Comparison of ENCODE assay signal across 15 cellular contexts in the genomic region with DNA sequence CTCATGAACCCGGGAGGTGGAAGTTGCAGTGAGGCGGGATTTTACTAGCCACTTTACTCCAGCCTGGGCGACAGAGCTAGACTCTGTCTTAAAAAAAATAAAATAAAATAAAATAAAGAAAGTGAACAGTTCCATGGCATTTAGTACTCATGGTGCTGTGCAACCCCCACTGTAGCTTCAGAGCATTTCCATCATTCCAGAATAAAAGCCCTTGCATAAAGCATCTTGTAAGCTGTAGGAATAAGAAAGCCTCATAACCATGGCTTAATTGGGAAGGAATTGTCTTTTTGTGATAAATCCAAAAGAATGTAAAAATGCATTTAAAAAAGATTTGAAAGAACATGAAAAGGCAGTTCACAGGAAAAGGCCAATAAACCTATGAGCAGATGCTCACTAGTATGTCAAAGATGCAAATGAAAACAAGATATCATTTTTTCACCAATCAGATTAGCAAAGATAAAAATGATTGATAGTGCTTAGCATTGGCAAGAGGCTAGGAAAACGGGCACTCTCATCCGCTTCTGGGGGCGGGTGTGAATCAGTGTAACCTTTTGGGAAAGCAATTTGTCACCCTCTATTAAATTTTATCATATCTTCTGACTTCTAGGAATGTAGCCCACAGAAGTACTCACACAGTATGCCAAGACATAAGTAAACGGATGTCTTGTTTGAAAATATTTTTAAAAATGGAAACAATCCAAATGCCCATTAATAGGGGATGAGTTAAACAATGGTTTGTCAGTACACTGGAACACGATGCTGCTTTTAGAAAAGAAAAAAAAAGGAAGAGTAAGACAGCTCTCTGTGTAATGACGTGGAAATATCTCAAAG. TPM values are rescaled to one million over a fixed set of nuclear protein-coding genes. Genes with fewer than 3 reads are reported as not detected.
DNase-seq lines count a peak whose midpoint lies in the region; ATAC-seq and TF ChIP-seq lines count a peak whose summit lies in the region.
"Had no signal": no experiment of that assay in that cellular context is flagged by ENCODE, and none has a peak within 500 bp of the region (broad histone marks: within the 10 kb centered on the region; RNA-seq: fewer than 3 reads in every experiment).

No MANE protein-coding gene starts in this region.

- TF ChIP-seq CTCF in AG10803 (conservative IDR thresholded peaks at IDR 0.05; ENCODE audit: low read length) (no peak), astrocyte of the spinal cord (IDR thresholded peaks at IDR 0.05; ENCODE audit: low read depth, low read length) (no peak)

- no peak overlapping the region for H3K4me3 ChIP-seq in AG10803 (ENCODE audit: low read length)
- H3K4me3 ChIP-seq in astrocyte of the spinal cord (ENCODE audit: low read depth, low read length) = no peak overlapping the region
- H3K4me3 ChIP-seq: mucosa of descending colon, psoas muscle had no signal

- in situ Hi-C loops in astrocyte of the spinal cord (cut with HindIII; ENCODE audit: low sequenced_read_pairs) = no loop called here

- ATAC-seq in HG02571 (IDR thresholded peaks at IDR 0.05; ENCODE audit: unreplicated experiment) = no peak
- ATAC-seq: CD8-positive, alpha-beta T cell; mucosa of descending colon had no signal

- DNase-seq in AG10803 (ENCODE audit: low read depth) = peak; percentile 89
- DNase-seq in HS-27A (ENCODE audit: low read depth) = peak; percentile 36
- DNase-seq in astrocyte of the spinal cord (ENCODE audit: low read depth, low spot score) = peak; percentile 29
- DNase-seq in lung microvascular endothelial cell (ENCODE audit: low read depth in 2 of 2) = peak; percentile 37 to 39
- DNase-seq in NCI-H345 treated with DMSO at 0.1 percent for 48 hours (lab: John Stamatoyannopoulos, UW; ENCODE audit: unreplicated experiment) = no peak
- no peak for DNase-seq in occipital lobe (lab: John Stamatoyannopoulos, UW)
- DNase-seq in activated CD8-positive, alpha-beta memory T cell treated with anti-CD3 and anti-CD28 coated beads for 24 hours = no peak
- DNase-seq: activated CD4-positive, alpha-beta T cell treated with anti-CD3 and anti-CD28 coated beads, Interleukin-2, amount 10 ng/mL, durations not matched to agents 24 days and 14 days; CD8-positive, alpha-beta T cell; mucosa of descending colon; NK-92 treated with Interleukin-12 subunit alpha and Interleukin-12 subunit beta, amount 100 ng/mL, for 24 hours; psoas muscle; stimulated activated CD4-positive, alpha-beta T cell treated with anti-CD3 and anti-CD28 coated beads, Interleukin-4, amount 100 ng/mL, for 24 hours; stimulated activated naive CD4-positive, alpha-beta T cell treated with Interleukin-2 at 50 U/mL for 16 hours had no signal

RNA-seq across cellular contexts. Expression of gene CFAP251, which starts 46.6 kb away (rescaled TPM):
- total RNA-seq in lung microvascular endothelial cell (1.7 and 2.6 TPM in 2 replicates), occipital lobe (9.5 TPM)

RNA-seq across cellular contexts. Expression of gene BCL7A, which starts 56.7 kb away (rescaled TPM):
- total RNA-seq in lung microvascular endothelial cell (5.4 and 6.3 TPM in 2 replicates), occipital lobe (103 TPM)

Comparison
In these comparisons a context has a peak if more than half of its experiments do, and no peak if none do; other contexts are left out.
1. DNase-seq: peak in AG10803 (single experiment), HS-27A (single experiment), astrocyte of the spinal cord (single experiment) and lung microvascular endothelial cell (2 of 2); none in NCI-H345 treated with DMSO at 0.1 percent for 48 hours (single experiment), occipital lobe (single experiment) and activated CD8-positive, alpha-beta memory T cell treated with anti-CD3 and anti-CD28 coated beads for 24 hours (single experiment).
2. RNA of gene BCL7A, which starts 56.7 kb away (total RNA-seq): 103 TPM in occipital lobe (single experiment); 5.4 to 6.3 TPM in lung microvascular endothelial cell; every median in the first group is over 10 times any median in the second.